32 cellular contexts compared by ENCODE assay signal in the genomic region with DNA sequence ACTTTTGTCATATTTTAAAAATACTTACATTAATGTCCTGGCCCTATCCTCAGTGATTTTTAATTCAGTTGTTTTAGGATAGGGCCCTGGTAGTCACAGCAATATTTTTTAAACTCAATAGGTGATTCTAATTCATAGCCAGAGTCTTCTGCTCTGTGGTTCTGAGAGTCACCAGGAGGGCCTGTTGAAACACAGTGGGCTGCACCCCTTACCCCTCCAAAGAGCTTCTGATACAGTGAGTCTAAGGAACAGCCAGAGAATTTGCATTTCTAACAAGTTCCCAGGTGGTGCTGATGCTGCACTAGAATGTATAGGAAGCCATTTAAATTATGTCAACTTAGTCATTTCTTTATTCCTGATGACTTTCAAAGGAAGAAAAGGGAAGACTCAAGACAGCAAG.
"Had no signal": no experiment of that assay in that cellular context is flagged by ENCODE, and none has a peak within 500 bp of the region (broad histone marks: within the 10 kb centered on the region; RNA-seq: fewer than 3 reads in every experiment).

No MANE protein-coding gene starts in this region.

- H3K36me3 ChIP-seq: MG63 had no signal

- H3K4me3 ChIP-seq: MG63 had no signal

- DNase-seq: Karpas-422, Kasumi-1, MG63, MM.1S, MV-4-11, NCI-H1048, NCI-H1092, NCI-H1092 treated with DMSO at 0.1 percent for 48 hours, NCI-H1105 treated with DMSO at 0.1 percent for 48 hours, NCI-H1417 treated with DMSO at 0.1 percent for 48 hours, NCI-H1436, NCI-H1436 treated with DMSO at 0.1 percent for 48 hours, NCI-H146, NCI-H1694, NCI-H1694 treated with DMSO at 0.1 percent for 48 hours, NCI-H187, NCI-H187 treated with DMSO at 0.1 percent for 48 hours, NCI-H1930, NCI-H2029, NCI-H2029 treated with DMSO at 0.1 percent for 48 hours, NCI-H2081, NCI-H2081 treated with DMSO at 0.1 percent for 48 hours, NCI-H2107, NCI-H2171, NCI-H2171 treated with DMSO at 0.1 percent for 48 hours, NCI-H2227 treated with DMSO at 0.1 percent for 48 hours, NCI-H226, NCI-H345, NCI-H446, NCI-H446 treated with DMSO at 0.1 percent for 48 hours, NCI-H510A, NCI-H510A treated with DMSO at 0.1 percent for 48 hours had no signal
